11 cellular contexts compared by ENCODE assay signal in genomic region chr19:898663-899062, GRCh38. TPM values are rescaled to one million over a fixed set of nuclear protein-coding genes. Genes with fewer than 3 reads are reported as not detected.
DNase-seq lines count a peak whose midpoint lies in the region; ATAC-seq and TF ChIP-seq lines count a peak whose summit lies in the region.
"Had no signal": no experiment of that assay in that cellular context is flagged by ENCODE, and none has a peak within 500 bp of the region (broad histone marks: within the 10 kb centered on the region; RNA-seq: fewer than 3 reads in every experiment).

No MANE protein-coding gene starts in this region.

- H3K4me3 ChIP-seq in SK-N-SH (ENCODE audit: low read depth in 2 of 2, low read length in 1 of 2) (no peak overlapping the region), neutrophil (ENCODE audit: low read depth in 1 of 2, low read length in 1 of 2) (no peak overlapping the region)
- H3K4me3 ChIP-seq: heart right ventricle had no signal

- no peak for TF ChIP-seq RAD21 in SK-N-SH (IDR thresholded peaks at IDR 0.05; ENCODE audit: low read length)

- no peak for TF ChIP-seq CTCF in SK-N-SH (IDR thresholded peaks at IDR 0.05)
- TF ChIP-seq CTCF in neutrophil (IDR thresholded peaks at IDR 0.05), result no peak

- DNase-seq in SK-N-SH, result peak; percentile 52
- peak in 2 of 3 experiments; percentile 97 to 99 for DNase-seq in NCI-H1417 (lab: John Stamatoyannopoulos, UW)
- peak in 42 of 56 donors; percentile 11 to 78 (median 52) for DNase-seq in amygdala (lab: John Stamatoyannopoulos, UW)
- DNase-seq: heart right ventricle, T-helper 2 cell had no signal

- H3K9me3 ChIP-seq in SK-N-SH (no peaks in the 10 kb centered on the region), neutrophil (no peaks in the 10 kb centered on the region)
- H3K9me3 ChIP-seq: heart right ventricle had no signal

- 97% methylated on average over 13 of the region's 20 CpGs for WGBS in SK-N-SH (ENCODE audit: low lambda C conversion rate)

- H2AFZ ChIP-seq in SK-N-SH (ENCODE audit: low read depth), result no peak overlapping the region

- H3K27ac ChIP-seq in SK-N-SH (ENCODE audit: low read depth in 2 of 2, low read length in 1 of 2), result no peak overlapping the region
- H3K27ac ChIP-seq in neutrophil, result peak overlapping the region; percentile 43
- H3K27ac ChIP-seq: heart right ventricle had no signal

- H4K20me1 ChIP-seq in SK-N-SH (ENCODE audit: insufficient read depth), result peaks cover 12% of the 10 kb centered on the region; the same call in 1 of the 2 replicates

- ATAC-seq in SK-N-SH treated with all-trans-retinoic acid at 6 μM for 48 hours, result no peak
- ATAC-seq in GM21576 (IDR thresholded peaks at IDR 0.05; ENCODE audit: unreplicated experiment), result no peak
- ATAC-seq in HG03460 (IDR thresholded peaks at IDR 0.05; ENCODE audit: unreplicated experiment), result no peak
- ATAC-seq in GM21367 (IDR thresholded peaks at IDR 0.05; ENCODE audit: unreplicated experiment), result no peak
- ATAC-seq: activated T-cell treated with anti-CD3 and anti-CD28 coated beads, Interleukin-2, amount 50 U/mL, for 72 hours had no signal

- POLR2A ChIA-PET in SK-N-SH (lab: Yijun Ruan, JAX), result no interaction called here

- peaks cover 0 to 19% of the 10 kb centered on the region in 2 experiments for H3K36me3 ChIP-seq in SK-N-SH (replicated peaks in 1 of 2; ENCODE audit: control insufficient read depth in 1 of 2, insufficient read depth in 2 of 2, low read length in 1 of 2)
- H3K36me3 ChIP-seq in neutrophil, result peaks cover 80% of the 10 kb centered on the region

- H3F3A ChIP-seq in SK-N-SH (replicated peaks; ENCODE audit: insufficient read depth), result peaks cover 14% of the 10 kb centered on the region

- no peak for TF ChIP-seq EP300 in SK-N-SH (IDR thresholded peaks at IDR 0.05; ENCODE audit: borderline replicate concordance in 1 of 2, low read depth in 1 of 2, low read length in 1 of 2)

- no peak overlapping the region for H3K9ac ChIP-seq in SK-N-SH

- H3K4me2 ChIP-seq in SK-N-SH, result no peak overlapping the region

- H3K4me1 ChIP-seq in SK-N-SH (ENCODE audit: control insufficient read depth in 1 of 2, insufficient read depth in 2 of 2, low read depth in 1 of 2, low read length in 1 of 2), result no peaks in the 10 kb centered on the region; a peak in 1 of 4 replicates
- peaks cover 9 to 29% of the 10 kb centered on the region in 2 experiments for H3K4me1 ChIP-seq in neutrophil (ENCODE audit: control insufficient read depth in 1 of 2, insufficient read depth in 1 of 2, low read depth in 1 of 2, low read length in 1 of 2)

- CTCF ChIA-PET in SK-N-SH (lab: Yijun Ruan, JAX), result interaction anchor here (0.6 kb wide), 1 partner anchor 128 kb away, joined by 3 read pairs; no protein-coding TSS in a partner anchor

- H3K27me3 ChIP-seq in SK-N-SH (ENCODE audit: insufficient read depth), result no peaks in the 10 kb centered on the region
- H3K27me3 ChIP-seq in neutrophil, result no peaks in the 10 kb centered on the region
- H3K27me3 ChIP-seq: heart right ventricle had no signal

- peaks cover 18% of the 10 kb centered on the region for H3K79me2 ChIP-seq in SK-N-SH (ENCODE audit: insufficient read depth)

- no peaks in the 10 kb centered on the region for H3K9me2 ChIP-seq in SK-N-SH

TF ChIP-seq in SK-N-SH, 30 proteins besides CTCF, POLR2A, EP300 and RAD21:
- no peak for TF ChIP-seq RXRA (IDR thresholded peaks at IDR 0.05; ENCODE audit: borderline replicate concordance, low read depth)
- TF ChIP-seq NFIC (IDR thresholded peaks at IDR 0.05; ENCODE audit: borderline replicate concordance), result no peak
- no peak for TF ChIP-seq FOXJ3 (CRISPR knock-in tag; IDR thresholded peaks at IDR 0.05)
- no peak for TF ChIP-seq EZH2phosphoT487 (IDR thresholded peaks at IDR 0.05; ENCODE audit: borderline replicate concordance, low read depth)
- no peak for TF ChIP-seq USF2 (IDR thresholded peaks at IDR 0.05; ENCODE audit: borderline replicate concordance, low read depth, low read length)
- TF ChIP-seq ELF1 (IDR thresholded peaks at IDR 0.05), result no peak
- no peak for TF ChIP-seq SMC3 (IDR thresholded peaks at IDR 0.05; ENCODE audit: low read depth, low read length)

TF ChIP-seq in SK-N-SH treated with all-trans-retinoic acid at 6 μM for 48 hours, 23 proteins besides CTCF, POLR2A, EP300 and RAD21:
- TF ChIP-seq CSDC2 (CRISPR knock-in tag; IDR thresholded peaks at IDR 0.05), result no peak
- no peak for TF ChIP-seq TSHZ2 (CRISPR knock-in tag; IDR thresholded peaks at IDR 0.05)
- TF ChIP-seq TOX (CRISPR knock-in tag; IDR thresholded peaks at IDR 0.05; ENCODE audit: borderline replicate concordance), result no peak
- TF ChIP-seq ISL1 (CRISPR knock-in tag; IDR thresholded peaks at IDR 0.05), result no peak
- no peak for TF ChIP-seq SNAI2 (CRISPR knock-in tag; IDR thresholded peaks at IDR 0.05)
- TF ChIP-seq ZNF565 (CRISPR knock-in tag; conservative IDR thresholded peaks at IDR 0.05; ENCODE audit: low read depth), result no peak
- no peak for TF ChIP-seq BACH2 (CRISPR knock-in tag; IDR thresholded peaks at IDR 0.05; ENCODE audit: borderline replicate concordance)
TF ChIP-seq in SK-N-SH treated with all-trans-retinoic acid at 6 μM for 48 hours: peak in this region for 0.

RNA-seq across cellular contexts. Expression of gene RNU6-9, which starts 5.4 kb away (rescaled TPM):
- polyA plus RNA-seq in SK-N-SH (2012; rRNA removed), result not detected in 2 replicates
- polyA plus RNA-seq in SK-N-SH (2012; cell fraction: cytosol; rRNA removed), result not detected in 2 replicates
- polyA plus RNA-seq in SK-N-SH (2012; cell fraction: nucleus; rRNA removed), result not detected in 2 replicates
- polyA plus RNA-seq: heart right ventricle had no signal

RNA-seq across cellular contexts. Expression of gene MED16, which starts 5.7 kb away (rescaled TPM):
- polyA plus RNA-seq in SK-N-SH (2012; rRNA removed), result 30.0 and 40.6 TPM in 2 replicates
- polyA plus RNA-seq in SK-N-SH (2012; cell fraction: cytosol; rRNA removed), result 12.5 and 22.8 TPM in 2 replicates
- polyA plus RNA-seq in SK-N-SH (2012; cell fraction: nucleus; rRNA removed), result 49.0 and 102 TPM in 2 replicates

RNA-seq across cellular contexts. Expression of gene R3HDM4, which starts 14.4 kb away (rescaled TPM):
- 39.2 and 41.4 TPM in 2 replicates for polyA plus RNA-seq in SK-N-SH (2012; rRNA removed)
- 19.6 and 30.3 TPM in 2 replicates for polyA plus RNA-seq in SK-N-SH (2012; cell fraction: cytosol; rRNA removed)
- polyA plus RNA-seq in SK-N-SH (2012; cell fraction: nucleus; rRNA removed), result 46.7 and 47.9 TPM in 2 replicates

RNA-seq across cellular contexts. Expression of gene KISS1R, which starts 18.5 kb away (rescaled TPM):
- polyA plus RNA-seq in SK-N-SH (2012; rRNA removed), result not detected in 2 replicates
- polyA plus RNA-seq in SK-N-SH (2012; cell fraction: cytosol; rRNA removed), result 0.03 TPM in 1 of 2 replicates, not detected in the other
- 0.04 TPM in 1 of 2 replicates, not detected in the other for polyA plus RNA-seq in SK-N-SH (2012; cell fraction: nucleus; rRNA removed)
- polyA plus RNA-seq: heart right ventricle had no signal

RNA-seq across cellular contexts. Expression of gene ARID3A, which starts 27.2 kb away (rescaled TPM):
- 4.4 and 8.6 TPM in 2 replicates for polyA plus RNA-seq in SK-N-SH (2012; rRNA removed)
- polyA plus RNA-seq in SK-N-SH (2012; cell fraction: cytosol; rRNA removed), result 1.4 and 3.3 TPM in 2 replicates
- polyA plus RNA-seq in SK-N-SH (2012; cell fraction: nucleus; rRNA removed), result 14.1 and 16.6 TPM in 2 replicates
